16 cellular contexts compared by ENCODE assay signal in genomic region chr9:69188975-69189374, GRCh38. TPM values are rescaled to one million over a fixed set of nuclear protein-coding genes. Genes with fewer than 3 reads are reported as not detected.
A peak's percentile ranks its signal among the peaks of the same experiment; 100 is the strongest.
DNase-seq lines count a peak whose midpoint lies in the region; ATAC-seq and TF ChIP-seq lines count a peak whose summit lies in the region.
"Had no signal": no experiment of that assay in that cellular context is flagged by ENCODE, and none has a peak within 500 bp of the region (broad histone marks: within the 10 kb centered on the region; RNA-seq: fewer than 3 reads in every experiment).

No MANE protein-coding gene starts in this region.

- TF ChIP-seq POLR2A in adrenal gland (IDR thresholded peaks at IDR 0.05) = no peak

- H3K4me1 ChIP-seq in Loucy (ENCODE audit: insufficient read depth, low read length, poor library complexity, severe bottlenecking) (peaks cover 53% of the 10 kb centered on the region), mesendoderm (ENCODE audit: control insufficient read depth, low read depth, low read length) (peaks cover 8% of the 10 kb centered on the region), tibial artery (peaks cover 7 to 77% (median 31%) of the 10 kb centered on the region in 4 donors), adrenal gland (replicated peaks in 1 of 2) (peaks cover 0 to 32% of the 10 kb centered on the region in 2 donors)
- H3K4me1 ChIP-seq: HAP-1 had no signal

- no peak overlapping the region for H3K23ac ChIP-seq in mesendoderm (ENCODE audit: low read length)

- intact Hi-C loops in dorsolateral prefrontal cortex (cut with DNase I) (no loop called here), tibial artery (cut with DNase I; ENCODE audit: low total_unique reads) (no loop called here), adrenal gland (cut with DNase I) (no loop called here)

- H3K27ac ChIP-seq in dorsolateral prefrontal cortex (peak overlapping the region in 48 of 59 donors; percentile 2 to 99 (median 96)), mesendoderm (ENCODE audit: low read depth, low read length) (no peak overlapping the region), tibial artery (peak overlapping the region; percentile 17 to 67), adrenal gland (no peak overlapping the region), brain microvascular endothelial cell (no peak overlapping the region)

- no peak overlapping the region for H2BK120ac ChIP-seq in mesendoderm (ENCODE audit: low read depth, low read length)

- H3K9me2 ChIP-seq in Loucy (replicated peaks; ENCODE audit: low read depth, low read length) = no peaks in the 10 kb centered on the region

- H3K18ac ChIP-seq in mesendoderm (ENCODE audit: low read length) = no peak overlapping the region

- no peak overlapping the region for H4K5ac ChIP-seq in mesendoderm (ENCODE audit: low read length)

- no CpG with 5 or more reads among the region's 2 CpGs for WGBS in mesendoderm (ENCODE audit: extremely low coverage, insufficient coverage, low lambda C conversion rate)
- WGBS in adrenal gland, 4 donors = 81 to 92% (median 88%) methylated on average over 2 of the region's 2 CpGs

- H4K8ac ChIP-seq in mesendoderm (ENCODE audit: low read depth, low read length) = no peak overlapping the region

- no peak overlapping the region for H2AFZ ChIP-seq in Loucy (ENCODE audit: low read length)

- peaks cover 8% of the 10 kb centered on the region for H3K79me1 ChIP-seq in mesendoderm (ENCODE audit: low read length)

- no peak for TF ChIP-seq CTCF in Loucy (conservative IDR thresholded peaks at IDR 0.05; ENCODE audit: low read length)
- no peak for TF ChIP-seq CTCF in dorsolateral prefrontal cortex (IDR thresholded peaks at IDR 0.05 in 54 of 56, conservative IDR thresholded peaks at IDR 0.05 in 2 of 56; ENCODE audit: low read depth in 1 of 56, partially characterized antibody in 56 of 56)
- no peak for TF ChIP-seq CTCF in tibial artery (IDR thresholded peaks at IDR 0.05)
- TF ChIP-seq CTCF in adrenal gland (IDR thresholded peaks at IDR 0.05) = no peak
- TF ChIP-seq CTCF in brain microvascular endothelial cell (IDR thresholded peaks at IDR 0.05; ENCODE audit: low read depth, low read length, missing control alignments) = no peak

- in situ Hi-C loops in brain microvascular endothelial cell (cut with HindIII; ENCODE audit: low pct_ligation_motif_present, low sequenced_read_pairs) = loop anchor here (25.0 kb wide), 1 partner anchor 127 kb away; no protein-coding TSS in a partner anchor

- no peak overlapping the region for H2BK15ac ChIP-seq in mesendoderm (replicated peaks; ENCODE audit: low read depth)

- no peak overlapping the region for H2AK5ac ChIP-seq in mesendoderm (ENCODE audit: low read length)

- H3K79me2 ChIP-seq in Loucy (ENCODE audit: insufficient read depth, low read length) (peaks cover 94% of the 10 kb centered on the region), mesendoderm (ENCODE audit: control insufficient read depth, insufficient read depth, low read length) (peaks cover 11% of the 10 kb centered on the region)

- H3K4me3 ChIP-seq in Loucy (ENCODE audit: low read length, poor library complexity, severe bottlenecking) (no peak overlapping the region), dorsolateral prefrontal cortex (no peak overlapping the region), mesendoderm (ENCODE audit: low read length) (no peak overlapping the region), tibial artery (no peak overlapping the region), adrenal gland (no peak overlapping the region), brain microvascular endothelial cell (ENCODE audit: low read depth, low read length) (no peak overlapping the region)
- H3K4me3 ChIP-seq: HAP-1 had no signal

- no peak overlapping the region for H3K56ac ChIP-seq in mesendoderm (ENCODE audit: low read length)

- no peaks in the 10 kb centered on the region for H3K36me3 ChIP-seq in Loucy (ENCODE audit: insufficient read depth, low read length)
- no peaks in the 10 kb centered on the region for H3K36me3 ChIP-seq in mesendoderm (ENCODE audit: control insufficient read depth, insufficient read depth, low read length)
- no peaks in the 10 kb centered on the region for H3K36me3 ChIP-seq in tibial artery
- H3K36me3 ChIP-seq in adrenal gland (replicated peaks in 1 of 2) = no peaks in the 10 kb centered on the region
- no peaks in the 10 kb centered on the region for H3K36me3 ChIP-seq in brain microvascular endothelial cell (replicated peaks)
- H3K36me3 ChIP-seq: HAP-1 had no signal

- no peak overlapping the region for H3K4ac ChIP-seq in mesendoderm (ENCODE audit: low read depth, low read length)

- H4K20me1 ChIP-seq in Loucy (ENCODE audit: insufficient read depth, low read length, poor library complexity, severe bottlenecking) = peaks cover 7% of the 10 kb centered on the region

- H3K27me3 ChIP-seq in Loucy (ENCODE audit: insufficient read depth, low read length, poor library complexity, severe bottlenecking) (no peaks in the 10 kb centered on the region), dorsolateral prefrontal cortex (no peaks in the 10 kb centered on the region), mesendoderm (ENCODE audit: insufficient read depth, low read length, poor library complexity) (no peaks in the 10 kb centered on the region), tibial artery (no peaks in the 10 kb centered on the region), adrenal gland (no peaks in the 10 kb centered on the region), brain microvascular endothelial cell (replicated peaks) (no peaks in the 10 kb centered on the region)

- ATAC-seq in GM21717 (IDR thresholded peaks at IDR 0.05; ENCODE audit: unreplicated experiment) = no peak
- ATAC-seq: PC-3 had no signal

- H3K4me2 ChIP-seq in Loucy (ENCODE audit: low read depth, low read length, poor library complexity, severe bottlenecking) = peak overlapping the region; percentile 3
- no peak overlapping the region for H3K4me2 ChIP-seq in mesendoderm (ENCODE audit: low read length)

- H3K9ac ChIP-seq in Loucy (ENCODE audit: low read depth, low read length, poor library complexity, severe bottlenecking) (no peak overlapping the region), mesendoderm (ENCODE audit: low read length) (no peak overlapping the region)

- DNase-seq in dorsolateral prefrontal cortex (no peak), mesendoderm (peak; percentile 42), tibial artery (no peak), adrenal gland (no peak), brain microvascular endothelial cell (no peak)
- DNase-seq: ACHN; CD4-positive, CD25-positive, alpha-beta regulatory T cell; DND-41; GDM1; NCI-H1436 treated with DMSO at 0.1 percent for 48 hours; NCI-H2081 treated with DMSO at 0.1 percent for 48 hours; NCI-H524 treated with DMSO at 0.1 percent for 48 hours; PC-3 had no signal

- H3F3A ChIP-seq in Loucy (ENCODE audit: low read depth) = no peaks in the 10 kb centered on the region

- H3K9me3 ChIP-seq in Loucy (ENCODE audit: insufficient read depth, low read depth, low read length) (no peaks in the 10 kb centered on the region), tibial artery (no peaks in the 10 kb centered on the region), adrenal gland (replicated peaks in 1 of 3) (no peaks in the 10 kb centered on the region)
- H3K9me3 ChIP-seq: HAP-1 had no signal

- H2BK5ac ChIP-seq in mesendoderm (ENCODE audit: low read length) = no peak overlapping the region

RNA-seq across cellular contexts. Expression of gene TJP2, which starts 14.9 kb away (rescaled TPM):
- 100 to 1,000 TPM in 22 of 120 experiments, 10 to 100 TPM in 98; 22.2 to 199 (median 67.6) TPM for total RNA-seq in dorsolateral prefrontal cortex
- 65.2 TPM for polyA plus RNA-seq in mesendoderm (2013, experiment 1 of 2)
- polyA plus RNA-seq in mesendoderm (2013, experiment 2 of 2) = 64.3 TPM
- 100 to 1,000 TPM in 1 of 8 donors, 10 to 100 TPM in 7; 16.8 to 108 (median 48.5) TPM for total RNA-seq in adrenal gland
- 10 to 100 TPM; 22.1 to 26.4 (median 23.2) TPM for polyA plus RNA-seq in adrenal gland

Comparison
In these comparisons a context has a peak if more than half of its experiments do, and no peak if none do; other contexts are left out.
1. H3K27ac ChIP-seq: peak in dorsolateral prefrontal cortex (48 of 59) and tibial artery (2 of 2); none in mesendoderm (single experiment), adrenal gland (0 of 5) and brain microvascular endothelial cell (single experiment).